In the genomic region with DNA sequence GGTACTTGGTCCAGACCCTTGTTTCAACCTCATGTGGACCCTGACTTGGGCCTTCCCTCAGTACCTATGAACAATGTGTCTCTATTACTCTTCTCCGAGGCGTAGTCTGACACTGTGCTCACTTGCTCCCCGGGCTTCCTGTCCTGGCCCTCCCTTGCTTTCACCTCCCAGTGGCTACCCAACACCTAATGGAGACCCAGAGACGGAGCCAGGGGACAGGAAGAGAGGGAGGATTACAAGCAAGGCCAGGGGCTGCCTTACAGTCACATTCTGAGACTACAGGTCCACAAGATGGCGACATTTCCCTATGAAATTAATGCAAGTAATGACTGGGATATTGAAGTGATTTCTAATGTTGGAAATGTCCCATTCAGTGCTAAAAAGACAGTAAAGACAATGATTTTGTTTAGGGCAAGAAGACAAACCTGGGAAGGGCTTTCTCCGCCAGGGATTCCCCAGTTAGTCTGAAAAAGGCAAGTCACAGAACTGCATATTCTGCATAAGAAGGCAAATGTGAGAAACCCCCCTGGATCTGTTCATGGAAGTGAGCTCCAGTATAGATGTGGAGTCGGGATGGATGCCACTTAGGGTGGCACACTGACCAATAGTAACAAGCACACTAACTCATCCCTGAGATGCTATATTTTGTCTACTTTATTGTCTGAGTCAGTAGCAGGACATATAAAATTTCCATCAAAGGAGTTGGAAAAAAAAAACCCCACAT, we compare ENCODE assay signal across 9 cellular contexts. TPM values are rescaled to one million over a fixed set of nuclear protein-coding genes. Genes with fewer than 3 reads are reported as not detected.
DNase-seq lines count a peak whose midpoint lies in the region; ATAC-seq, FAIRE-seq and TF ChIP-seq lines count a peak whose summit lies in the region.
"Had no signal": no experiment of that assay in that cellular context is flagged by ENCODE, and none has a peak within 500 bp of the region (broad histone marks: within the 10 kb centered on the region; RNA-seq: fewer than 3 reads in every experiment).

No MANE protein-coding gene starts in this region.

- FAIRE-seq in urothelium cell line (lab: Jason Lieb, UNC): no peak

- H3K27ac Mint-ChIP-seq in neural progenitor cell: no peak overlapping the region

- H2AFZ ChIP-seq in OCI-LY3 (ENCODE audit: low read depth, low read length) (peak overlapping the region; percentile 79), neural progenitor cell (replicated peaks) (peak overlapping the region; percentile 56)

- H3K27ac ChIP-seq in OCI-LY3 (ENCODE audit: low read length): no peak overlapping the region
- no peak overlapping the region for H3K27ac ChIP-seq in neural progenitor cell
- H3K27ac ChIP-seq: epithelial cell of prostate had no signal

- H3K36me3 Mint-ChIP-seq in neural progenitor cell: no peaks in the 10 kb centered on the region

- peaks cover 11% of the 10 kb centered on the region for H3K9me3 Mint-ChIP-seq in neural progenitor cell

- H3K27me3 ChIP-seq in OCI-LY3 (ENCODE audit: low read depth, low read length) (no peaks in the 10 kb centered on the region), neural progenitor cell (no peaks in the 10 kb centered on the region)

- DNase-seq in GM12865 (ENCODE audit: low read depth) (peak; percentile 76), activated T-cell treated with anti-CD3 and anti-CD28 coated beads for 1 hour (ENCODE audit: low read depth) (peak; percentile 26), fibroblast of pulmonary artery (ENCODE audit: low read depth) (peak; percentile 86), neural progenitor cell (ENCODE audit: low spot score) (peak; percentile 85), urothelium cell line (ENCODE audit: low spot score) (peak; percentile 47)

- H3K4me2 ChIP-seq in OCI-LY3 (ENCODE audit: low read length) (no peak overlapping the region), neural progenitor cell (no peak overlapping the region)

- H4K20me1 ChIP-seq in OCI-LY3 (ENCODE audit: insufficient read depth, low read length) (no peaks in the 10 kb centered on the region), neural progenitor cell (ENCODE audit: low read depth) (no peaks in the 10 kb centered on the region)

- no peak for ATAC-seq in GM18870 (IDR thresholded peaks at IDR 0.05; ENCODE audit: unreplicated experiment)

- H3K4me1 Mint-ChIP-seq in neural progenitor cell: no peaks in the 10 kb centered on the region

- no peaks in the 10 kb centered on the region for H3F3A ChIP-seq in neural progenitor cell (ENCODE audit: low read depth)

- no peaks in the 10 kb centered on the region for H3K36me3 ChIP-seq in OCI-LY3 (replicated peaks; ENCODE audit: low read depth, low read length)
- peaks cover 4% of the 10 kb centered on the region for H3K36me3 ChIP-seq in neural progenitor cell

- H3K4me3 ChIP-seq in GM12865 (ENCODE audit: low read depth, low read length): no peak overlapping the region
- H3K4me3 ChIP-seq in OCI-LY3 (ENCODE audit: low read length): no peak overlapping the region
- no peak overlapping the region for H3K4me3 ChIP-seq in fibroblast of pulmonary artery (replicated peaks; ENCODE audit: low read depth, low read length)
- no peak overlapping the region for H3K4me3 ChIP-seq in neural progenitor cell

- peak; percentile 56 for TF ChIP-seq CTCF in GM12865 (IDR thresholded peaks at IDR 0.05; ENCODE audit: insufficient read depth, low read depth, low read length, missing control alignments)
- TF ChIP-seq CTCF in OCI-LY3 (IDR thresholded peaks at IDR 0.05; ENCODE audit: low read depth, low read length): peak; percentile 74
- TF ChIP-seq CTCF in fibroblast of pulmonary artery (IDR thresholded peaks at IDR 0.05; ENCODE audit: low read length, missing control alignments): peak; percentile 65
- peak; percentile 77 for TF ChIP-seq CTCF in neural progenitor cell (IDR thresholded peaks at IDR 0.05)

- H3K79me2 ChIP-seq in OCI-LY3 (ENCODE audit: low read length) (no peaks in the 10 kb centered on the region), neural progenitor cell (ENCODE audit: low read depth) (no peaks in the 10 kb centered on the region)

- H3K27me3 Mint-ChIP-seq in neural progenitor cell (ENCODE audit: insufficient read depth, low read depth): peaks cover 5% of the 10 kb centered on the region

- no peaks in the 10 kb centered on the region; the same call in 1 of the 2 replicates for H3K9me3 ChIP-seq in OCI-LY3 (ENCODE audit: insufficient read depth, low read length)
- H3K9me3 ChIP-seq in neural progenitor cell (ENCODE audit: low read depth): no peaks in the 10 kb centered on the region

- H3K4me1 ChIP-seq in OCI-LY3 (ENCODE audit: low read length) (no peaks in the 10 kb centered on the region), neural progenitor cell (no peaks in the 10 kb centered on the region)

- TF ChIP-seq RAD21 in Ishikawa (IDR thresholded peaks at IDR 0.05; ENCODE audit: low read depth): peak; percentile 79

- H3K9ac ChIP-seq in OCI-LY3 (ENCODE audit: low read length): no peak overlapping the region
- H3K9ac ChIP-seq in neural progenitor cell: no peak overlapping the region

- TF ChIP-seq EP300 in Ishikawa (IDR thresholded peaks at IDR 0.05; ENCODE audit: borderline replicate concordance): no peak

- no peak overlapping the region for H3K4me3 Mint-ChIP-seq in neural progenitor cell

TF ChIP-seq in Ishikawa, 13 proteins besides CTCF, POLR2A, EP300 and RAD21:
- TF ChIP-seq NFIC (IDR thresholded peaks at IDR 0.05) (no peak), ZBTB7A (IDR thresholded peaks at IDR 0.05; ENCODE audit: low read depth) (no peak), CEBPB (IDR thresholded peaks at IDR 0.05) (no peak), CREB1 (IDR thresholded peaks at IDR 0.05; ENCODE audit: low read depth) (no peak), TEAD4 (IDR thresholded peaks at IDR 0.05) (no peak), TCF12 (IDR thresholded peaks at IDR 0.05; ENCODE audit: low read depth) (no peak), TAF1 (IDR thresholded peaks at IDR 0.05; ENCODE audit: low read depth) (no peak), EGR1 (IDR thresholded peaks at IDR 0.05) (no peak), FOXM1 (IDR thresholded peaks at IDR 0.05; ENCODE audit: borderline replicate concordance, low read depth) (no peak)

RNA-seq across cellular contexts. Expression of gene ZBTB24, which starts 44.0 kb away (rescaled TPM):
- 13.9 and 17.3 TPM in 2 replicates for total RNA-seq in neural progenitor cell (ENCODE audit: low replicate concordance)

Comparison
In these comparisons a context has a peak if more than half of its experiments do, and no peak if none do; other contexts are left out.
1. DNase-seq: peak in every context shown above with its lines; median percentile 86 in fibroblast of pulmonary artery; 85 in neural progenitor cell; 76 in GM12865; 47 in urothelium cell line; 26 in activated T-cell treated with anti-CD3 and anti-CD28 coated beads for 1 hour.